ENCODE assay signal across 14 cellular contexts in the genomic region with DNA sequence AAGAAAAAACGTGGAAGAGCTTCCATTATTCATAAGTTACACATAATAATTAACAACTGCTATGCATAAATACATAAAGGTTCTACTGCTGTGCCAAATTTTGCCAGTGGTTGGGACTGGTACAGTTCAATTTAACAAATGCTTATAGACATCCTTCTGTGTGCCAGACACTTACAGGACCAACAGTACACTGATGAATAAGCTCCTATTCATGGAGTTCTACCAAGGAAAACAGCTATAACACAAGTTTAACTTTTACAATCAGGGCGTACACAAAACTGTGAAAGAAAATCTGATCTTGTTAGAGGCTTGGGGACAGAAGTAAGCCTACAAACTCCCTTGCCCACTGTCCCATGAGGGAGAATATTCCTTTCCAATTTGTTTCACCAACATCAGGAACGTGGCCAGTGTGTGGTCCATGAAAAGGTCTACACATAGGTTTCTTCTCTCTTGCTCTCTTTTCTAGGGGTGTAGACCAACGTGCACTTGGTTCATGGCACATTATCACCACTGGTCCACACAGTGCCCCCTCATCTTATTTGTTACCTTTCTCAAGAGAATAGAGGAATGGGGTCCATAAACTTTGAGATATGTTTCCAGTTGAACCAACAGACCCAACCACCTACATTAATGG. TPM values are rescaled to one million over a fixed set of nuclear protein-coding genes. Genes with fewer than 3 reads are reported as not detected.
DNase-seq lines count a peak whose midpoint lies in the region; ATAC-seq, FAIRE-seq and TF ChIP-seq lines count a peak whose summit lies in the region.
"Had no signal": no experiment of that assay in that cellular context is flagged by ENCODE, and none has a peak within 500 bp of the region (broad histone marks: within the 10 kb centered on the region; RNA-seq: fewer than 3 reads in every experiment).

No MANE protein-coding gene starts in this region.

- no peak overlapping the region for H3K9ac ChIP-seq in GM23248
- no peak overlapping the region for H3K9ac ChIP-seq in mucosa of rectum (ENCODE audit: low read depth in 1 of 2, low read length in 2 of 2)

- peak overlapping the region; percentile 58 to 75; a peak in 5 of 6 replicates for H3K27ac ChIP-seq in A549
- no peak overlapping the region for H3K27ac ChIP-seq in GM23248
- H3K27ac ChIP-seq in mucosa of rectum (ENCODE audit: low read depth in 2 of 2, low read length in 2 of 2) = peak overlapping the region; percentile 29 to 60
- no peak overlapping the region for H3K27ac ChIP-seq in SJCRH30

- H4K20me1 ChIP-seq in GM23248 (ENCODE audit: insufficient read depth) = peaks cover 18% of the 10 kb centered on the region; the same call in 1 of the 2 replicates

- WGBS in A549 (ENCODE audit: missing lambda C conversion rate) = 21% methylated on average over 4 of the region's 4 CpGs
- WGBS in GM23248 (ENCODE audit: low coverage in 1 of 2, low lambda C conversion rate in 2 of 2, missing lambda C conversion rate in 2 of 2), 2 experiments = 75% methylated on average over 4 of the region's 4 CpGs

- H3K9me2 ChIP-seq in GM23248 (ENCODE audit: insufficient read depth) = no peaks in the 10 kb centered on the region

- TF ChIP-seq RAD21 in A549 (conservative IDR thresholded peaks at IDR 0.05 in 1 of 2, IDR thresholded peaks at IDR 0.05 in 1 of 2) = no peak

- no peak for TF ChIP-seq EP300 in A549 (IDR thresholded peaks at IDR 0.05)

- DNase-seq in A549 (ENCODE audit: low read depth in 1 of 2, low spot score in 1 of 2) = no peak
- DNase-seq in GM23248 = no peak
- peak; percentile 36 for DNase-seq in astrocyte of the hippocampus (ENCODE audit: low read depth, low spot score)
- no peak for DNase-seq in EL
- no peak for DNase-seq in SJCRH30
- no peak for DNase-seq in NCI-H1105 (lab: John Stamatoyannopoulos, UW)
- DNase-seq: activated CD4-positive, alpha-beta T cell treated with anti-CD3 and anti-CD28 coated beads for 4 hours; activated CD8-positive, alpha-beta memory T cell treated with anti-CD3 and anti-CD28 coated beads, Interleukin-2, amount 10 ng/mL, durations not matched to agents 7 days and 5 days; amygdala; stimulated activated CD4-positive, alpha-beta T cell treated with anti-CD3 and anti-CD28 coated beads, Interleukin-1b, Interleukin-23, amount 100 ng/mL, for 48 hours; stomach had no signal

- H3K4me3 ChIP-seq in A549 (no peak overlapping the region), GM23248 (no peak overlapping the region), mucosa of rectum (ENCODE audit: low read length in 2 of 2) (peak overlapping the region in 1 of 2 donors; percentile 4), SJCRH30 (no peak overlapping the region)
- H3K4me3 ChIP-seq: stomach had no signal

- H3K9me3 ChIP-seq in A549 = no peaks in the 10 kb centered on the region
- no peaks in the 10 kb centered on the region for H3K9me3 ChIP-seq in GM23248 (ENCODE audit: low read depth)
- no peaks in the 10 kb centered on the region for H3K9me3 ChIP-seq in mucosa of rectum (ENCODE audit: control insufficient read depth in 2 of 2, low read length in 2 of 2)
- H3K9me3 ChIP-seq in SJCRH30 (replicated peaks) = 0 out of 2 replicates have a peak, but pooled peaks cover 3% of the 10 kb centered on the region
- H3K9me3 ChIP-seq: stomach had no signal

- no peak for TF ChIP-seq POLR2A in A549 (IDR thresholded peaks at IDR 0.05; ENCODE audit: low read length)

- H3K4me2 ChIP-seq in A549 (peak overlapping the region; percentile 88), GM23248 (ENCODE audit: unreplicated experiment) (peak overlapping the region; percentile 5)

- peak in 1 of 2 experiments; percentile 30; a peak in 1 of 6 replicates for ATAC-seq in A549
- no peak for ATAC-seq in GM18870 (IDR thresholded peaks at IDR 0.05; ENCODE audit: unreplicated experiment)
- ATAC-seq: activated CD8-positive, alpha-beta memory T cell treated with anti-CD3 and anti-CD28 coated beads, Interleukin-2, amount 10 ng/mL, durations not matched to agents 7 days and 5 days; sciatic nerve had no signal

- H3K27me3 ChIP-seq in GM23248 (replicated peaks; ENCODE audit: insufficient read depth) = no peaks in the 10 kb centered on the region
- no peaks in the 10 kb centered on the region for H3K27me3 ChIP-seq in mucosa of rectum (ENCODE audit: control insufficient read depth in 2 of 2, insufficient read depth in 2 of 2, low read length in 2 of 2)
- no peaks in the 10 kb centered on the region for H3K27me3 ChIP-seq in SJCRH30
- H3K27me3 ChIP-seq: stomach had no signal

- POLR2A ChIA-PET in A549 (lab: Yijun Ruan, JAX) = no interaction called here

- in situ Hi-C loops in GM23248 (cut with MboI) = no loop called here

- peaks cover 81% of the 10 kb centered on the region for H3K4me1 ChIP-seq in A549
- peaks cover 57% of the 10 kb centered on the region for H3K4me1 ChIP-seq in GM23248 (ENCODE audit: insufficient read depth)
- peaks cover 51 to 81% of the 10 kb centered on the region in 2 donors for H3K4me1 ChIP-seq in mucosa of rectum (ENCODE audit: control insufficient read depth in 2 of 2, insufficient read depth in 2 of 2, low read length in 2 of 2)
- H3K4me1 ChIP-seq in SJCRH30 = peaks cover 19% of the 10 kb centered on the region

- peaks cover 22% of the 10 kb centered on the region for H3F3A ChIP-seq in GM23248 (ENCODE audit: insufficient read depth)

- H3K79me2 ChIP-seq in GM23248 (ENCODE audit: insufficient read depth) = peaks cover 100% of the 10 kb centered on the region

- H3K36me3 ChIP-seq in GM23248 (ENCODE audit: low read depth) = no peaks in the 10 kb centered on the region
- no peaks in the 10 kb centered on the region for H3K36me3 ChIP-seq in mucosa of rectum (ENCODE audit: control insufficient read depth in 2 of 2, insufficient read depth in 2 of 2, low read length in 2 of 2)
- H3K36me3 ChIP-seq in SJCRH30 = no peaks in the 10 kb centered on the region; the same call in 1 of the 2 replicates
- H3K36me3 ChIP-seq: stomach had no signal

- TF ChIP-seq CTCF in A549 (IDR thresholded peaks at IDR 0.05) = no peak

- H2AFZ ChIP-seq in GM23248 = no peak overlapping the region

- CTCF ChIA-PET in A549 (lab: Yijun Ruan, JAX) = interaction anchor here (1.7 kb wide), 1 partner anchor 428 kb away, joined by 5 read pairs; no protein-coding TSS in a partner anchor

- FAIRE-seq in A549 (lab: Jason Lieb, UNC) = no peak

TF ChIP-seq in A549, 52 proteins besides CTCF, POLR2A, EP300 and RAD21 (continues in another document):
- TF ChIP-seq KDM1A (IDR thresholded peaks at IDR 0.05; ENCODE audit: low read depth) (no peak), ZFP36 (IDR thresholded peaks at IDR 0.05; ENCODE audit: borderline replicate concordance, partially characterized antibody) (no peak), SMC3 (IDR thresholded peaks at IDR 0.05) (no peak), CBX2 (IDR thresholded peaks at IDR 0.05; ENCODE audit: borderline replicate concordance, low read depth) (no peak), NPAS2 (CRISPR knock-in tag; IDR thresholded peaks at IDR 0.05; ENCODE audit: borderline replicate concordance) (no peak), MAFK (IDR thresholded peaks at IDR 0.05; ENCODE audit: partially characterized antibody) (no peak), HEYL (CRISPR knock-in tag; IDR thresholded peaks at IDR 0.05) (no peak), HOXB13 (CRISPR knock-in tag; IDR thresholded peaks at IDR 0.05; ENCODE audit: low read depth) (no peak), CHD2 (IDR thresholded peaks at IDR 0.05; ENCODE audit: low read length, partially characterized antibody) (no peak), ESRRA (IDR thresholded peaks at IDR 0.05; ENCODE audit: borderline replicate concordance, low read length) (no peak), PHF8 (IDR thresholded peaks at IDR 0.05; ENCODE audit: borderline replicate concordance, low read depth) (no peak), RCOR1 (IDR thresholded peaks at IDR 0.05; ENCODE audit: low read depth, low read length) (no peak), HOXB5 (CRISPR knock-in tag; IDR thresholded peaks at IDR 0.05) (no peak), JUN (IDR thresholded peaks at IDR 0.05) (no peak)
- TF ChIP-seq, protein P1, sequence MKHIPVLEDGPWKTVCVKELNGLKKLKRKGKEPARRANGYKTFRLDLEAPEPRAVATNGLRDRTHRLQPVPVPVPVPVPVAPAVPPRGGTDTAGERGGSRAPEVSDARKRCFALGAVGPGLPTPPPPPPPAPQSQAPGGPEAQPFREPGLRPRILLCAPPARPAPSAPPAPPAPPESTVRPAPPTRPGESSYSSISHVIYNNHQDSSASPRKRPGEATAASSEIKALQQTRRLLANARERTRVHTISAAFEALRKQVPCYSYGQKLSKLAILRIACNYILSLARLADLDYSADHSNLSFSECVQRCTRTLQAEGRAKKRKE (CRISPR knock-in tag; IDR thresholded peaks at IDR 0.05; ENCODE audit: low read depth) = no peak
- TF ChIP-seq, protein P2, sequence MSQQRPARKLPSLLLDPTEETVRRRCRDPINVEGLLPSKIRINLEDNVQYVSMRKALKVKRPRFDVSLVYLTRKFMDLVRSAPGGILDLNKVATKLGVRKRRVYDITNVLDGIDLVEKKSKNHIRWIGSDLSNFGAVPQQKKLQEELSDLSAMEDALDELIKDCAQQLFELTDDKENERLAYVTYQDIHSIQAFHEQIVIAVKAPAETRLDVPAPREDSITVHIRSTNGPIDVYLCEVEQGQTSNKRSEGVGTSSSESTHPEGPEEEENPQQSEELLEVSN (IDR thresholded peaks at IDR 0.05; ENCODE audit: borderline replicate concordance, low read depth) = no peak
- TF ChIP-seq, protein P3, sequence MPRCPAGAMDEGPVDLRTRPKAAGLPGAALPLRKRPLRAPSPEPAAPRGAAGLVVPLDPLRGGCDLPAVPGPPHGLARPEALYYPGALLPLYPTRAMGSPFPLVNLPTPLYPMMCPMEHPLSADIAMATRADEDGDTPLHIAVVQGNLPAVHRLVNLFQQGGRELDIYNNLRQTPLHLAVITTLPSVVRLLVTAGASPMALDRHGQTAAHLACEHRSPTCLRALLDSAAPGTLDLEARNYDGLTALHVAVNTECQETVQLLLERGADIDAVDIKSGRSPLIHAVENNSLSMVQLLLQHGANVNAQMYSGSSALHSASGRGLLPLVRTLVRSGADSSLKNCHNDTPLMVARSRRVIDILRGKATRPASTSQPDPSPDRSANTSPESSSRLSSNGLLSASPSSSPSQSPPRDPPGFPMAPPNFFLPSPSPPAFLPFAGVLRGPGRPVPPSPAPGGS (IDR thresholded peaks at IDR 0.05) = no peak

RNA-seq across cellular contexts. Expression of a gene that starts 10.1 kb away (rescaled TPM):
- 35.5 and 41.7 TPM in 2 replicates for polyA plus RNA-seq in A549 (2011; rRNA removed)
- polyA plus RNA-seq in A549 (2012; cell fraction: cytosol; rRNA removed) = 3.5 and 4.5 TPM in 2 replicates
- 2.9 and 4.0 TPM in 2 replicates for polyA plus RNA-seq in A549 (2012; cell fraction: nucleus; rRNA removed)
- polyA plus RNA-seq in A549 (2017; fragmentation: RNase III; extraction: RNeasy Plus Mini Kit Qiagen cat#74134 plus additional on column Dnase treatment) = 18.9 to 22.8 TPM (median 18.9 TPM) in 3 replicates
- polyA minus RNA-seq in A549 (2011; rRNA and poly(A)+ RNA removed) = 41.8 and 47.2 TPM in 2 replicates
- total RNA-seq in GM23248 (2014; rRNA removed; shearing (Covaris generic)) = 31.2 and 31.9 TPM in 2 replicates
- 12.5 and 13.1 TPM in 2 replicates for polyA plus RNA-seq in GM23248 (2016; fragmentation: Nextera tagmentation; extraction: Ambion mirVana)
- total RNA-seq in SJCRH30 (2014; rRNA removed; shearing (Covaris generic)) = 69.4 and 76.0 TPM in 2 replicates

Comparison
In these comparisons a context has a peak if more than half of its experiments do, and no peak if none do; other contexts are left out.
1. H3K27ac ChIP-seq: peak in A549 (2 of 2) and mucosa of rectum (2 of 2); none in GM23248 (single experiment) and SJCRH30 (single experiment).